14 cellular contexts compared by ENCODE assay signal in the genomic region with DNA sequence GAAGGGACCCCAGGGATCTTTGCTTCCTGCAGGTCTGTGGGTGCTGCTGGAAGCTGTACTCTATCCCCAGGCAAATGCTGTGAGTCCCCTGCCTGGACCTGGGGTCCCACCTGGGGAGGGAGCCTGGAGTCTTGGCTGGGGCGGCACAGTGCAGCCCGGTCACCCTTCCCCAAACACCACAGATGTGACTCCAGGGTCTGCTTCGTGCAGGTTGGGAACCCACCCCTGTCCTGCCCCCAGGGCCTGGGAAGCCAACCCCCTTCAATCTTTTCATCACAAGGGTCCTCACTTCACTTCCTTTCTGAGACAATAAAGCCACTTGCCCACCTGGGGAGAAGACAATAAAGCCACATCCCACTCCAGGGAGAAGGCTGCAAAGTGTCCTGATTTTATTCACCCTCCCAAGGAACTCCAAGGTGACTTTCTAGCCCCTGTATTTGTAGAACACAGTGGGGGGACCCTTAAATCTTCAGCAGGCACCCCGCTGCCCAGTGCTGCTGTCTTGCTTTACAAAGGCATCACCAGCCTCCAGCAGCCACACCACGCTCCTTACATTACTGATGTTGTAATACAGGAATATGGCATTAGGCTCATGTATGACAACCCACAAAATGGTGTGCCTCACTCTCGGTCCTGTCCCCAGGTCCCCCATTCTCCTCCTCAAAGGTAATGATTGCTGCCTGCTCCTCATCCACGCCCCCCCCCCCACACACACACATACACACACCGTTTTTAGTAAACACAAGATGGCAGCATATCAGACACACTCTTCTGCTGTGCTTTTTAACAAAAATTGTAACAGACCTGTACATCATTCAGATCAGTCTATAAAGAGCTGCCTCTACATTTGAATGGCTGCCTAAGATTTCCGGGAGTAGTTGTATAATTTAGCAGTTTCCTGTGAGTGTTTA. TPM values are rescaled to one million over a fixed set of nuclear protein-coding genes. Genes with fewer than 3 reads are reported as not detected.
DNase-seq lines count a peak whose midpoint lies in the region; ATAC-seq and TF ChIP-seq lines count a peak whose summit lies in the region.
"Had no signal": no experiment of that assay in that cellular context is flagged by ENCODE, and none has a peak within 500 bp of the region (broad histone marks: within the 10 kb centered on the region; RNA-seq: fewer than 3 reads in every experiment).

No MANE protein-coding gene starts in this region.

- CTCF ChIA-PET in RWPE1 (lab: Yijun Ruan, JAX), result no interaction called here

- ATAC-seq in left cardiac atrium, result no peak
- ATAC-seq in right lobe of liver, result no peak
- ATAC-seq: esophagus mucosa had no signal

- peaks cover 13% of the 10 kb centered on the region for H3K27me3 ChIP-seq in left ventricle myocardium inferior (ENCODE audit: low read depth)
- no peaks in the 10 kb centered on the region for H3K27me3 ChIP-seq in right lobe of liver

- no peak for TF ChIP-seq POLR2A in right lobe of liver (IDR thresholded peaks at IDR 0.05)

- peak; percentile 4 for DNase-seq in left cardiac atrium
- no peak for DNase-seq in left ventricle myocardium inferior
- DNase-seq in activated CD8-positive, alpha-beta memory T cell treated with anti-CD3 and anti-CD28 coated beads, Interleukin-2, amount 50 U/mL, for 48 hours, result peak; percentile 30
- DNase-seq in right lobe of liver, result peak in 2 of 3 donors; percentile 13 to 39
- no peak for DNase-seq in LoVo (ENCODE audit: low spot score)
- DNase-seq in RWPE1 (ENCODE audit: low spot score), result no peak
- no peak for DNase-seq in stimulated activated CD4-positive, alpha-beta T cell treated with anti-CD3 and anti-CD28 coated beads, Interleukin-15, amount 100 ng/mL, for 24 hours
- no peak for DNase-seq in NCI-H2196 (lab: John Stamatoyannopoulos, UW; ENCODE audit: unreplicated experiment)
- DNase-seq: CD4-positive, CD25-positive, alpha-beta regulatory T cell; immature natural killer cell had no signal

- POLR2A ChIA-PET in RWPE1 (lab: Yijun Ruan, JAX; ENCODE audit: low non-redundant PET), result no interaction called here

- intact Hi-C loops in left cardiac atrium (cut with DNase I), result no loop called here
- intact Hi-C loops in left ventricle myocardium inferior (cut with micrococcal nuclease), result no loop called here
- intact Hi-C loops in right lobe of liver (cut with DNase I), result no loop called here

- WGBS in right lobe of liver (ENCODE audit: insufficient coverage, low coverage, low lambda C conversion rate, missing lambda C conversion rate), result 54% methylated on average over 7 of the region's 9 CpGs

- H3K27ac ChIP-seq in left ventricle myocardium inferior (replicated peaks) (no peak overlapping the region), right lobe of liver (no peak overlapping the region), RWPE1 (no peak overlapping the region)

- TF ChIP-seq CTCF in left ventricle myocardium inferior (IDR thresholded peaks at IDR 0.05; ENCODE audit: borderline replicate concordance) (no peak), right lobe of liver (IDR thresholded peaks at IDR 0.05) (no peak), RWPE1 (conservative IDR thresholded peaks at IDR 0.05; ENCODE audit: low read depth) (no peak)

- H3K9me3 ChIP-seq in left ventricle myocardium inferior (replicated peaks) (no peaks in the 10 kb centered on the region), right lobe of liver (no peaks in the 10 kb centered on the region)

- peaks cover 13% of the 10 kb centered on the region for H3K4me1 ChIP-seq in left ventricle myocardium inferior
- no peaks in the 10 kb centered on the region for H3K4me1 ChIP-seq in right lobe of liver

- no peaks in the 10 kb centered on the region for H3K36me3 ChIP-seq in left ventricle myocardium inferior
- H3K36me3 ChIP-seq in right lobe of liver, result no peaks in the 10 kb centered on the region

- H3K4me3 ChIP-seq in left ventricle myocardium inferior, result no peak overlapping the region
- no peak overlapping the region for H3K4me3 ChIP-seq in right lobe of liver
- H3K4me3 ChIP-seq: smooth muscle cell had no signal

RNA-seq across cellular contexts. Expression of a gene that starts 9.9 kb away (rescaled TPM):
- total RNA-seq in left cardiac atrium (not detected), left ventricle myocardium inferior (not detected), right lobe of liver (not detected)
- total RNA-seq: CD4-positive, CD25-positive, alpha-beta regulatory T cell; esophagus mucosa; myocyte; RPMI7951; smooth muscle cell had no signal

RNA-seq across cellular contexts. Expression of a gene that starts 24.9 kb away (rescaled TPM):
- under 1 TPM; 0.60 to 0.74 TPM for total RNA-seq in left cardiac atrium
- 0.11 TPM for total RNA-seq in left ventricle myocardium inferior
- 10 to 100 TPM; 23.5 to 48.9 (median 28.2) TPM for total RNA-seq in right lobe of liver
- total RNA-seq: CD4-positive, CD25-positive, alpha-beta regulatory T cell; esophagus mucosa; myocyte; RPMI7951; smooth muscle cell had no signal

RNA-seq across cellular contexts. Expression of a gene that starts 31.2 kb away (rescaled TPM):
- total RNA-seq in left cardiac atrium, result not detected
- total RNA-seq in left ventricle myocardium inferior, result not detected
- 100 to 1,000 TPM in 1 of 6 experiments, 10 to 100 TPM in 5; 15.1 to 101 (median 55.8) TPM for total RNA-seq in right lobe of liver
- total RNA-seq: CD4-positive, CD25-positive, alpha-beta regulatory T cell; esophagus mucosa; myocyte; RPMI7951; smooth muscle cell had no signal

Comparison
In these comparisons a context has a peak if more than half of its experiments do, and no peak if none do; other contexts are left out.
1. DNase-seq: peak in left cardiac atrium (single experiment), activated CD8-positive, alpha-beta memory T cell treated with anti-CD3 and anti-CD28 coated beads, Interleukin-2, amount 50 U/mL, for 48 hours (single experiment) and right lobe of liver (2 of 3); none in left ventricle myocardium inferior (single experiment), LoVo (single experiment), RWPE1 (single experiment), stimulated activated CD4-positive, alpha-beta T cell treated with anti-CD3 and anti-CD28 coated beads, Interleukin-15, amount 100 ng/mL, for 24 hours (single experiment) and NCI-H2196 (single experiment).
2. RNA of a gene that starts 24.9 kb away (total RNA-seq): 23.5 to 48.9 TPM in right lobe of liver; 0.60 to 0.74 TPM in left cardiac atrium and 0.11 TPM in left ventricle myocardium inferior (single experiment); every median in the first group is over 10 times any median in the second.
3. RNA of a gene that starts 31.2 kb away (total RNA-seq): 15.1 to 101 TPM in right lobe of liver; not detected in left cardiac atrium and not detected in left ventricle myocardium inferior (single experiment); every median in the first group is over 10 times any median in the second.